Comparison of ENCODE assay signal across 1 cellular context in genomic region chr3:100114413-100115030, GRCh38.
A peak's percentile ranks its signal among the peaks of the same experiment; 100 is the strongest.
TF ChIP-seq lines count a peak whose summit lies in the region.

FILIP1L (minus strand) TSS chr3:100114501.

TF ChIP-seq in HepG2, 621 proteins besides CTCF, POLR2A, EP300 and RAD21 (continued from another document and continues in another):
- TF ChIP-seq MED1 (CRISPR knock-in tag; IDR thresholded peaks at IDR 0.05) (peak; percentile 81; the same call in 1 of the 2 replicates), FOXP1 (IDR thresholded peaks at IDR 0.05) (no peak), FOXP1 (CRISPR knock-in tag; IDR thresholded peaks at IDR 0.05) (peak; percentile 80), RFX3 (CRISPR knock-in tag; IDR thresholded peaks at IDR 0.05) (no peak), PAXIP1 (CRISPR knock-in tag; conservative IDR thresholded peaks at IDR 0.05) (peak; percentile 51), MAFK (conservative IDR thresholded peaks at IDR 0.05 in 1 of 2, IDR thresholded peaks at IDR 0.05 in 1 of 2; ENCODE audit: low read length in 2 of 2) (no peak), ELF3 (CRISPR knock-in tag; IDR thresholded peaks at IDR 0.05) (no peak), MEIS2 (CRISPR knock-in tag; IDR thresholded peaks at IDR 0.05) (no peak), NONO (IDR thresholded peaks at IDR 0.05) (no peak), NONO (CRISPR knock-in tag; conservative IDR thresholded peaks at IDR 0.05) (peak; percentile 58; the same call in 1 of the 2 replicates), BCL3 (CRISPR knock-in tag; IDR thresholded peaks at IDR 0.05) (no peak), ZNF17 (CRISPR knock-in tag; IDR thresholded peaks at IDR 0.05) (no peak), WIZ (CRISPR knock-in tag; IDR thresholded peaks at IDR 0.05) (0 out of 2 replicates have a peak, but pooled peaks have one; percentile 19), KDM6A (CRISPR knock-in tag; IDR thresholded peaks at IDR 0.05; ENCODE audit: low read depth) (0 out of 2 replicates have a peak, but pooled peaks have one; percentile 19), HNF4G (IDR thresholded peaks at IDR 0.05; ENCODE audit: borderline replicate concordance, low read depth, low read length) (0 out of 2 replicates have a peak, but pooled peaks have one; percentile 7), HNF4G (CRISPR knock-in tag; IDR thresholded peaks at IDR 0.05; ENCODE audit: borderline replicate concordance, low read depth) (no peak), TFDP1 (CRISPR knock-in tag; IDR thresholded peaks at IDR 0.05; ENCODE audit: borderline replicate concordance) (no peak), KLF9 (CRISPR knock-in tag; IDR thresholded peaks at IDR 0.05; ENCODE audit: low read depth) (no peak), KLF12 (CRISPR knock-in tag; IDR thresholded peaks at IDR 0.05; ENCODE audit: borderline replicate concordance) (no peak), ZMYM4 (CRISPR knock-in tag; IDR thresholded peaks at IDR 0.05) (peak; percentile 85), TCF12 (IDR thresholded peaks at IDR 0.05) (no peak), TCF12 (CRISPR knock-in tag; IDR thresholded peaks at IDR 0.05) (no peak), ZC3H13 (CRISPR knock-in tag; IDR thresholded peaks at IDR 0.05) (no peak), BCL6 (CRISPR knock-in tag; IDR thresholded peaks at IDR 0.05) (peak; percentile 72), ARID5B (CRISPR knock-in tag; IDR thresholded peaks at IDR 0.05) (peak; percentile 86), ZNF580 (CRISPR knock-in tag; IDR thresholded peaks at IDR 0.05; ENCODE audit: borderline replicate concordance, low read depth) (no peak), ZNF652 (CRISPR knock-in tag; IDR thresholded peaks at IDR 0.05; ENCODE audit: borderline replicate concordance, low read depth) (peak; percentile 80; the same call in 1 of the 2 replicates), KLF13 (CRISPR knock-in tag; IDR thresholded peaks at IDR 0.05) (no peak), HNF4A (CRISPR knock-in tag; IDR thresholded peaks at IDR 0.05) (peak; percentile 63), RARA (CRISPR knock-in tag; IDR thresholded peaks at IDR 0.05) (peak; percentile 97), ZNF687 (CRISPR knock-in tag; IDR thresholded peaks at IDR 0.05) (peak; percentile 27; the same call in 1 of the 2 replicates), THAP11 (CRISPR knock-in tag; IDR thresholded peaks at IDR 0.05) (no peak), ZNF446 (CRISPR knock-in tag; IDR thresholded peaks at IDR 0.05) (no peak), ZBTB20 (CRISPR knock-in tag; IDR thresholded peaks at IDR 0.05; ENCODE audit: borderline replicate concordance, low read depth) (peak; percentile 75; the same call in 1 of the 2 replicates), GMEB2 (CRISPR knock-in tag; IDR thresholded peaks at IDR 0.05; ENCODE audit: low read depth) (no peak), IRF2 (CRISPR knock-in tag; IDR thresholded peaks at IDR 0.05) (peak; percentile 30; the same call in 1 of the 2 replicates), ZBTB3 (CRISPR knock-in tag; IDR thresholded peaks at IDR 0.05; ENCODE audit: borderline replicate concordance, low read depth) (no peak), HIC2 (CRISPR knock-in tag; IDR thresholded peaks at IDR 0.05; ENCODE audit: low read depth) (peak; percentile 50; the same call in 1 of the 2 replicates), NR2C2 (CRISPR knock-in tag; IDR thresholded peaks at IDR 0.05; ENCODE audit: borderline replicate concordance) (peak; percentile 45; the same call in 1 of the 2 replicates), RAD51 (IDR thresholded peaks at IDR 0.05; ENCODE audit: borderline replicate concordance) (no peak), SOX5 (CRISPR knock-in tag; IDR thresholded peaks at IDR 0.05; ENCODE audit: borderline replicate concordance) (peak; percentile 63), NR2F1 (CRISPR knock-in tag; IDR thresholded peaks at IDR 0.05) (peak; percentile 75 to 87), HMG20A (CRISPR knock-in tag; IDR thresholded peaks at IDR 0.05; ENCODE audit: borderline replicate concordance) (peak; percentile 53; the same call in 1 of the 2 replicates), AKAP8 (CRISPR knock-in tag; IDR thresholded peaks at IDR 0.05) (no peak), MXD4 (CRISPR knock-in tag; IDR thresholded peaks at IDR 0.05) (no peak), MXD3 (CRISPR knock-in tag; IDR thresholded peaks at IDR 0.05) (no peak), NPAS2 (CRISPR knock-in tag; IDR thresholded peaks at IDR 0.05; ENCODE audit: borderline replicate concordance) (no peak), ZNF124 (CRISPR knock-in tag; IDR thresholded peaks at IDR 0.05) (no peak), PTBP1 (IDR thresholded peaks at IDR 0.05; ENCODE audit: low read depth, low read length, poor library complexity, severe bottlenecking) (no peak), YEATS2 (CRISPR knock-in tag; IDR thresholded peaks at IDR 0.05; ENCODE audit: borderline replicate concordance) (no peak), REXO4 (CRISPR knock-in tag; IDR thresholded peaks at IDR 0.05; ENCODE audit: borderline replicate concordance) (no peak), GFI1 (CRISPR knock-in tag; IDR thresholded peaks at IDR 0.05; ENCODE audit: borderline replicate concordance) (peak; percentile 25; the same call in 1 of the 2 replicates)
